10 cellular contexts compared by ENCODE assay signal in the genomic region with DNA sequence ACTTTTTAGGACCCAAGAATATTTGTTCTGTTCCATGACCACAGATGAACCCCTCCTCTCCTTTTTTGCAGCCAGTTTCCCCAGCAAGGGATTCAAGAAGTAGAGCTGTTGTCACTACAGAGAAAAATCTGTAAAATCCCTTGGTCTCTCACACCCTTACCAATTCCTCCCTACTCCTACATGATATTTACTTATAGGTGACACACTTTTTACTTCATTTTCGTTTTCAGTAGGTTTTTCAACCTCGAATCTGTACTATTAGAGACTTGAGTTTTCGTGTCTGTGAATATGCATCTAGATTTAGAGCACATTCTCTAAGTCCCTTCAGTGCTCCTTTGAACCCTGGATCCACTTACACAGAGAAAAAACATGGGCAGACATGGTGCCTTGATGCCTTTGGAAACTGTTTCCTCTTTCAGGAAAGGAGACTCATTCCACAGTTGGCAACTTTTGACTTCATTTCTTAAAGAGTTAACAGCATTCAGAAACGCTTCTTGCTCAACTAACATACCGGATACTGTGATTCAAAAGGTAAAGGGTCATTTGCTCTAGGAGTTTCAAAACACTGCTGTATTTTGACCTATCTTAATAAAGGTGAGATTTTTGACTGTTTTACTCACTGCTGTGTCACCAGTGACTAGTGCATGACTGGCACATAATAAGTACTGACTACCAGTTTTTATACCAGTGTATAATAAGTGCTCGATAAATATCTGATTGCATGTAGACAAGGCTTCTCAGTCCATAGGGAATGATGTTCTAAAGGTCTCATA.
DNase-seq lines count a peak whose midpoint lies in the region; ATAC-seq lines count a peak whose summit lies in the region.
"Had no signal": no experiment of that assay in that cellular context is flagged by ENCODE, and none has a peak within 500 bp of the region (broad histone marks: within the 10 kb centered on the region; RNA-seq: fewer than 3 reads in every experiment).

No MANE protein-coding gene starts in this region.

- peak overlapping the region; percentile 11 to 41 for H3K27ac ChIP-seq in mucosa of rectum (ENCODE audit: low read depth in 2 of 2, low read length in 2 of 2)

- DNase-seq in GM04503 (ENCODE audit: low read depth): peak; percentile 74
- peak; percentile 41 for DNase-seq in astrocyte of the hippocampus (ENCODE audit: low read depth, low spot score)
- DNase-seq in NCI-H1092 treated with DMSO at 0.1 percent for 48 hours (lab: John Stamatoyannopoulos, UW): no peak
- no peak for DNase-seq in dedifferentiated amniotic fluid mesenchymal stem cell (ENCODE audit: extremely low spot score)
- no peak for DNase-seq in NCI-H748 treated with DMSO at 0.1 percent for 48 hours (lab: John Stamatoyannopoulos, UW)
- DNase-seq: NCI-H1048; stimulated activated naive B cell treated with anti-CD40 and anti-IgM and Interleukin-4, amounts not matched to agents 10 μg/mL and 1 μg/mL and 100 μg/mL, for 72 hours had no signal

- H3K9ac ChIP-seq in mucosa of rectum (ENCODE audit: low read depth in 1 of 2, low read length in 2 of 2): no peak overlapping the region

- H3K36me3 ChIP-seq in mucosa of rectum (ENCODE audit: control insufficient read depth in 2 of 2, insufficient read depth in 2 of 2, low read length in 2 of 2): no peaks in the 10 kb centered on the region

- peaks cover 0 to 2% of the 10 kb centered on the region in 2 donors for H3K4me1 ChIP-seq in mucosa of rectum (ENCODE audit: control insufficient read depth in 2 of 2, insufficient read depth in 2 of 2, low read length in 2 of 2)

- no peaks in the 10 kb centered on the region for H3K9me3 ChIP-seq in mucosa of rectum (ENCODE audit: control insufficient read depth in 2 of 2, low read length in 2 of 2)

- ATAC-seq in HG02852 (IDR thresholded peaks at IDR 0.05; ENCODE audit: unreplicated experiment): peak; percentile 60
- no peak for ATAC-seq in GM21825 (IDR thresholded peaks at IDR 0.05; ENCODE audit: unreplicated experiment)
- ATAC-seq: stimulated activated naive B cell treated with anti-CD40 and anti-IgM and Interleukin-4, amounts not matched to agents 10 μg/mL and 1 μg/mL and 100 μg/mL, for 72 hours had no signal

- no peak overlapping the region for H3K4me3 ChIP-seq in mucosa of rectum (ENCODE audit: low read length in 2 of 2)

- H3K27me3 ChIP-seq in mucosa of rectum (ENCODE audit: control insufficient read depth in 2 of 2, insufficient read depth in 2 of 2, low read length in 2 of 2): no peaks in the 10 kb centered on the region

Comparison
In these comparisons a context has a peak if more than half of its experiments do, and no peak if none do; other contexts are left out.
1. DNase-seq: peak in GM04503 (single experiment) and astrocyte of the hippocampus (single experiment); none in NCI-H1092 treated with DMSO at 0.1 percent for 48 hours (single experiment), dedifferentiated amniotic fluid mesenchymal stem cell (single experiment) and NCI-H748 treated with DMSO at 0.1 percent for 48 hours (single experiment).